Comparison of ENCODE assay signal across 8 cellular contexts in the genomic region with DNA sequence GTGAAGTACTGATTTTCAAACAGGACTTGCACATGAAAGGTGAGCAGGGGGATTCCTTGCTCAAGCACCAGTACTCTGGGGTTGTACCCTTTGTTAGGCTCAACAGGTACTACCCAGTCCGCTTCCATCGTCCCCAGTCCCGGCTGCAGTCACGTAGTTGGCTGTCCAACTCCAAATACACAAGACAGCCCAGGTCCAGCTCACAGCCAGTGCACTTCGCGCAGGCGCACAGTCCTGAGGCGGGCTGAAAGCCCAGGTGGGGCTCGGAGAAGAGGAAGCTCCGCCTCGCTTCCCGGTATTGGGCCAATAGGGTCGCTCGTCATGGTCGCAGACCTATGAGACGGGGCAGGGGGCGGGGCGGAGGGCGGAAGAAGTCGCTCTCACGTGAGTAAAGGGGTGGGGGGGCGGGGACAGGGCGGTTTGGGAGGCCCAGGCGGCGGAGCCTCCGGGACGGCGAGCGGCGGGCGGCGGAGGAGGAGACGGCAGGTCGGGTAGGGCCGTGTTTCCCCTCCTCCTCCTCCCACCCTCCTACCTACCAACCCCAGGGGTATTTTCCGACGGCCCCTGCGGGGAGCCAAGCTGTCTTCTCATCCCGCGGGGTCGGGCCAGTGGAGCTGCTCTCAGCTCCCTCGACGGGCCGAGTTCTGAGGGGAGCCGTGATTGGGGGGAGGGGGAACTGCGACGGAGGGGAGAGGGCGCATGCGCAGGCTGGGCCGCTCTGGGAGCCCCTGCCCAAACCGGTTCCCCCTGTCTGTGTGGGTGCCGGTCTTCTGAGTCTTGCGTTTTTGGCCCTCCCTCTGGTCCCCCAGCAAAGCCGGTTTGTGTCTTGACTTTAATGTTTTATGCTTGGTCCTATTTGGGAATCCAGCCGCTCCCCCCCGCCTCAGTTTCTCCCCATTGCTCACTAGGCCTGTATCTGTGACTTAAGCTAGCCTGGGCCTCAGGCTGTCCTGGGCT. TPM values are rescaled to one million over a fixed set of nuclear protein-coding genes. Genes with fewer than 3 reads are reported as not detected.
DNase-seq lines count a peak whose midpoint lies in the region; ATAC-seq and TF ChIP-seq lines count a peak whose summit lies in the region.

A gene (plus strand): TSS at position 418 of the 957 bp plus-strand sequence. CDS start 16,040 bp downstream, outside the sequence.

- peaks cover 29% of the 10 kb centered on the region for H3K4me1 ChIP-seq in PC-9 (replicated peaks; ENCODE audit: insufficient read depth)
- no peaks in the 10 kb centered on the region for H3K4me1 ChIP-seq in esophagus (ENCODE audit: control insufficient read depth in 2 of 2, insufficient read depth in 2 of 2, low read length in 1 of 2)
- peaks cover 26% of the 10 kb centered on the region for H3K4me1 ChIP-seq in mucosa of stomach (ENCODE audit: control insufficient read depth, insufficient read depth, low read length)

- peaks cover 58% of the 10 kb centered on the region for H3K36me3 Mint-ChIP-seq in activated T-cell treated with anti-CD3 and anti-CD28 coated beads, Interleukin-2, amount 50 U/mL, for 24 hours (ENCODE audit: low read depth)

- intact Hi-C loops in PC-9 (cut with micrococcal nuclease; ENCODE audit: unreplicated experiment) = loop anchor here (1.0 to 2.0 kb wide), 2 partner anchors 10 to 14 kb away; a partner anchor contains a TSS

- H3K9me3 Mint-ChIP-seq in activated T-cell treated with anti-CD3 and anti-CD28 coated beads, Interleukin-2, amount 50 U/mL, for 24 hours = no peaks in the 10 kb centered on the region

- H3K9me3 ChIP-seq in PC-9 (ENCODE audit: insufficient read depth, low read depth) = no peaks in the 10 kb centered on the region
- no peaks in the 10 kb centered on the region for H3K9me3 ChIP-seq in esophagus (ENCODE audit: control insufficient read depth in 2 of 2, insufficient read depth in 1 of 2, low read depth in 1 of 2, low read length in 1 of 2)
- no peaks in the 10 kb centered on the region for H3K9me3 ChIP-seq in mucosa of stomach (ENCODE audit: control insufficient read depth, low read length)

- H3K36me3 ChIP-seq in PC-9 (ENCODE audit: low read depth) = peaks cover 5% of the 10 kb centered on the region; the same call in 1 of the 2 replicates
- peaks cover 3 to 6% of the 10 kb centered on the region in 2 donors for H3K36me3 ChIP-seq in esophagus (ENCODE audit: control insufficient read depth in 2 of 2, insufficient read depth in 2 of 2, low read length in 1 of 2)
- no peaks in the 10 kb centered on the region for H3K36me3 ChIP-seq in mucosa of stomach (ENCODE audit: control insufficient read depth, insufficient read depth, low read length)

- peak within 1 kb of the TSS; percentile 98 for H3K4me3 Mint-ChIP-seq in activated T-cell treated with anti-CD3 and anti-CD28 coated beads, Interleukin-2, amount 50 U/mL, for 24 hours

- peak; percentile 98 for ATAC-seq in GM21619 (IDR thresholded peaks at IDR 0.05; ENCODE audit: unreplicated experiment)

- CTCF ChIA-PET in PC-9 (lab: Charles Lee) = interaction anchor here (0.7 to 0.9 kb wide), 2 partner anchors 9 to 321 kb away, joined by 3 to 4 read pairs; a partner anchor contains a TSS

- H3K79me2 ChIP-seq in PC-9 (ENCODE audit: low read depth) = peaks cover 47% of the 10 kb centered on the region

- POLR2A ChIA-PET in PC-9 (lab: Charles Lee; ENCODE audit: unreplicated experiment) = interaction anchor here (0.5 to 1.2 kb wide), 12 partner anchors 8 to 1001 kb away, joined by 3 to 25 read pairs (median 4); a partner anchor contains a TSS

- peaks cover 35% of the 10 kb centered on the region for H4K20me1 ChIP-seq in PC-9 (ENCODE audit: insufficient read depth)

- no peak for TF ChIP-seq CTCF in PC-9 (conservative IDR thresholded peaks at IDR 0.05)

- peak within 1 kb of the TSS; percentile 70 for H2AFZ ChIP-seq in PC-9

- peaks cover 16% of the 10 kb centered on the region; the same call in 1 of the 2 replicates for H3F3A ChIP-seq in PC-9 (ENCODE audit: insufficient read depth, low read depth)

- peak within 1 kb of the TSS; percentile 93 for H3K9ac ChIP-seq in mucosa of stomach (ENCODE audit: low read length)

- peak within 1 kb of the TSS; percentile 85 for H3K4me2 ChIP-seq in PC-9

- H3K27me3 Mint-ChIP-seq in activated T-cell treated with anti-CD3 and anti-CD28 coated beads, Interleukin-2, amount 50 U/mL, for 24 hours = no peaks in the 10 kb centered on the region

- peak within 1 kb of the TSS; percentile 93 for H3K27ac Mint-ChIP-seq in activated T-cell treated with anti-CD3 and anti-CD28 coated beads, Interleukin-2, amount 50 U/mL, for 24 hours

- BruUV-seq in PC-9 (replicated peaks; lab: Mats Ljungman, UMichigan) = no TSS peak

- H3K27ac ChIP-seq in PC-9 (peak within 1 kb of the TSS; percentile 81), esophagus (ENCODE audit: low read depth in 2 of 2, low read length in 1 of 2) (peak within 1 kb of the TSS; percentile 97 to 99)

- H3K4me3 ChIP-seq in Jurkat, Clone E6-1 (ENCODE audit: low read length) = peak within 1 kb of the TSS; percentile 85
- H3K4me3 ChIP-seq in PC-9 (peak within 1 kb of the TSS; percentile 89), esophagus (ENCODE audit: low read depth in 1 of 2, low read length in 2 of 2) (peak within 1 kb of the TSS; percentile 80 to 84), mucosa of stomach (ENCODE audit: low read length) (peak within 1 kb of the TSS; percentile 94)

- 0% methylated on average over 42 to 55 of the region's 56 CpGs for WGBS in esophagus, 2 donors

- H3K27me3 ChIP-seq in PC-9 (ENCODE audit: insufficient read depth, low read depth) (no peaks in the 10 kb centered on the region), esophagus (ENCODE audit: control insufficient read depth in 1 of 2, insufficient read depth in 2 of 2, low read length in 2 of 2) (no peaks in the 10 kb centered on the region), mucosa of stomach (ENCODE audit: control insufficient read depth, insufficient read depth, low read length) (no peaks in the 10 kb centered on the region)

- H3K9me2 ChIP-seq in PC-9 (ENCODE audit: insufficient read depth) = no peaks in the 10 kb centered on the region

- peaks cover 39% of the 10 kb centered on the region for H3K4me1 Mint-ChIP-seq in activated T-cell treated with anti-CD3 and anti-CD28 coated beads, Interleukin-2, amount 50 U/mL, for 24 hours (ENCODE audit: low read depth)

- DNase-seq in DMS153 (lab: John Stamatoyannopoulos, UW) = peak; percentile 96
- peak; percentile 94 for DNase-seq in Jurkat, Clone E6-1 (ENCODE audit: low read depth, low spot score)
- peak; percentile 94 to 99 for DNase-seq in PC-9
- peak; percentile 97 for DNase-seq in activated T-cell treated with anti-CD3 and anti-CD28 coated beads, Interleukin-2, amount 50 U/mL, for 24 hours
- DNase-seq in stimulated activated CD8-positive, alpha-beta memory T cell treated with anti-CD3 and anti-CD28 coated beads, Interleukin-7, amount 100 ng/mL, for 1 hour (ENCODE audit: low read depth in 2 of 2) = peak; percentile 94 to 97

RNA-seq across cellular contexts. Expression of the gene that starts here (rescaled TPM):
- 26.4 TPM for polyA plus RNA-seq in Jurkat, Clone E6-1 (2012; ENCODE audit: insufficient read depth, insufficient read length)
- 95.8 and 103 TPM in 2 replicates for total RNA-seq in PC-9 (2021)
- 10 to 100 TPM; 12.0 to 16.4 TPM for polyA plus RNA-seq in esophagus

Comparison
In these comparisons a context has a peak if more than half of its experiments do, and no peak if none do; other contexts are left out.
1. Peak in every context shown above with its lines: DNase-seq, ATAC-seq, H3K4me3 ChIP-seq and H3K27ac ChIP-seq.